In the genomic region with DNA sequence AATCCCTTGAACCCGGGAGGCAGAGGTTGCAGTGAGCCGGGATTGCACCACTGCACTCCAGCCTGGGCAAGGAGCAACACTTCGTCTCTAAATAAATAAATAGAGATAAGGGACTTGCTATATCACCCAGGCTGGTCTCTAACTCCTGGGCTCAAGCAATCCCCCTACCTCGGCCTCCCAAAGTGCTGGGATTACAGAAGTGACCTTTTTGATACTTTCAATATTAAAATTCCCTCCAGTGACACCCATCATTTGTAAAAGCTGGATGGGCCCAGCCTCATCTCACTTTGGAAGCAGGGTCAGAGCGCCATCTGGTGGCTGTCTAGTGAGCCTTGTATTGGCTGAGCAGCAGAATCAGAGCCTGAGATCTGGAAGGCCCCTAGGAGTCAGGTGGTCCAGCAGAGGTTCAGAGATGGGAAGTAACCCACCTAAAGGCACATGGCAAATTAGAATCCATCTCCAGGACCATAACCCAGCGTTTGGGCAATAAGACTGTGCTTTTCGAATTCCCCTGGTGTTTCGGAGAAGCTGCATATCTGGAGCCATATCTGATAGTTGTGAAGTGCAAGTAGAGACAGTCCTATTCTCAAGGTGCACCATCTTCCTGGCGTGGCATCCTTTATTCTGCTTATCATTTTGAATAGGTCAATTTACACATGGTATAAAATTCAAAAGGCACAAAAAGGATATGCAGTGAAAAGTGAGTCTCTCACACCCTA, we compare ENCODE assay signal across 7 cellular contexts. TPM values are rescaled to one million over a fixed set of nuclear protein-coding genes. Genes with fewer than 3 reads are reported as not detected.
DNase-seq lines count a peak whose midpoint lies in the region; ATAC-seq and TF ChIP-seq lines count a peak whose summit lies in the region.

No MANE protein-coding gene starts in this region.

- H3K4me3 ChIP-seq in NB4 (ENCODE audit: low read depth, low read length) = no peak overlapping the region

- peak; percentile 98 for ATAC-seq in SK-N-SH treated with all-trans-retinoic acid at 6 μM for 48 hours
- ATAC-seq in Right ventricle myocardium inferior = peak; percentile 80

- in situ Hi-C loops in GM13977 (cut with MboI; ENCODE audit: low pct_unique_long_range_greater_than_20kb, low sequenced_read_pairs, unreplicated experiment) = loop anchor here (10.0 kb wide), 1 partner anchor 141 kb away; no protein-coding TSS in a partner anchor

- TF ChIP-seq POLR2A in NB4 (IDR thresholded peaks at IDR 0.05; ENCODE audit: extremely low read depth, insufficient read length) = no peak

- TF ChIP-seq CTCF in GM13977 (IDR thresholded peaks at IDR 0.05; ENCODE audit: extremely low read depth, insufficient read depth, missing control alignments) (peak; percentile 91), NB4 (IDR thresholded peaks at IDR 0.05; ENCODE audit: low read depth, low read length) (peak; percentile 98)

- DNase-seq in GM13977 (ENCODE audit: low spot score) (peak; percentile 76), NB4 (ENCODE audit: low read depth) (peak; percentile 84), Right ventricle myocardium inferior (ENCODE audit: missing footprints) (peak; percentile 83), posterior vena cava (ENCODE audit: low spot score) (peak; percentile 95), ureter (ENCODE audit: low spot score) (peak; percentile 88)
- peak; percentile 77 for DNase-seq in activated naive CD4-positive, alpha-beta T cell treated with anti-CD3 and anti-CD28 coated beads, Interleukin-2, amount 50 U/mL, for 16 hours

- intact Hi-C loops in Right ventricle myocardium inferior (cut with DNase I) (loop anchor here (1.0 to 5.0 kb wide), 2 partner anchors 53 to 140 kb away; a partner anchor contains a TSS), posterior vena cava (cut with DNase I) (loop anchor here (2.0 kb wide), 2 partner anchors 139 to 141 kb away; no protein-coding TSS in a partner anchor)

TF ChIP-seq in SK-N-SH treated with all-trans-retinoic acid at 6 μM for 48 hours, 23 proteins besides CTCF, POLR2A, EP300 and RAD21:
- TF ChIP-seq, protein P1, sequence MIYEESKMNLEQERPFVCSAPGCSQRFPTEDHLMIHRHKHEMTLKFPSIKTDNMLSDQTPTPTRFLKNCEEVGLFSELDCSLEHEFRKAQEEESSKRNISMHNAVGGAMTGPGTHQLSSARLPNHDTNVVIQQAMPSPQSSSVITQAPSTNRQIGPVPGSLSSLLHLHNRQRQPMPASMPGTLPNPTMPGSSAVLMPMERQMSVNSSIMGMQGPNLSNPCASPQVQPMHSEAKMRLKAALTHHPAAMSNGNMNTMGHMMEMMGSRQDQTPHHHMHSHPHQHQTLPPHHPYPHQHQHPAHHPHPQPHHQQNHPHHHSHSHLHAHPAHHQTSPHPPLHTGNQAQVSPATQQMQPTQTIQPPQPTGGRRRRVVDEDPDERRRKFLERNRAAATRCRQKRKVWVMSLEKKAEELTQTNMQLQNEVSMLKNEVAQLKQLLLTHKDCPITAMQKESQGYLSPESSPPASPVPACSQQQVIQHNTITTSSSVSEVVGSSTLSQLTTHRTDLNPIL (CRISPR knock-in tag; IDR thresholded peaks at IDR 0.05; ENCODE audit: low read depth) = no peak
- no peak for TF ChIP-seq GLIS3 (CRISPR knock-in tag; IDR thresholded peaks at IDR 0.05)
- TF ChIP-seq CSDC2 (CRISPR knock-in tag; IDR thresholded peaks at IDR 0.05) = no peak
- TF ChIP-seq, protein P2, sequence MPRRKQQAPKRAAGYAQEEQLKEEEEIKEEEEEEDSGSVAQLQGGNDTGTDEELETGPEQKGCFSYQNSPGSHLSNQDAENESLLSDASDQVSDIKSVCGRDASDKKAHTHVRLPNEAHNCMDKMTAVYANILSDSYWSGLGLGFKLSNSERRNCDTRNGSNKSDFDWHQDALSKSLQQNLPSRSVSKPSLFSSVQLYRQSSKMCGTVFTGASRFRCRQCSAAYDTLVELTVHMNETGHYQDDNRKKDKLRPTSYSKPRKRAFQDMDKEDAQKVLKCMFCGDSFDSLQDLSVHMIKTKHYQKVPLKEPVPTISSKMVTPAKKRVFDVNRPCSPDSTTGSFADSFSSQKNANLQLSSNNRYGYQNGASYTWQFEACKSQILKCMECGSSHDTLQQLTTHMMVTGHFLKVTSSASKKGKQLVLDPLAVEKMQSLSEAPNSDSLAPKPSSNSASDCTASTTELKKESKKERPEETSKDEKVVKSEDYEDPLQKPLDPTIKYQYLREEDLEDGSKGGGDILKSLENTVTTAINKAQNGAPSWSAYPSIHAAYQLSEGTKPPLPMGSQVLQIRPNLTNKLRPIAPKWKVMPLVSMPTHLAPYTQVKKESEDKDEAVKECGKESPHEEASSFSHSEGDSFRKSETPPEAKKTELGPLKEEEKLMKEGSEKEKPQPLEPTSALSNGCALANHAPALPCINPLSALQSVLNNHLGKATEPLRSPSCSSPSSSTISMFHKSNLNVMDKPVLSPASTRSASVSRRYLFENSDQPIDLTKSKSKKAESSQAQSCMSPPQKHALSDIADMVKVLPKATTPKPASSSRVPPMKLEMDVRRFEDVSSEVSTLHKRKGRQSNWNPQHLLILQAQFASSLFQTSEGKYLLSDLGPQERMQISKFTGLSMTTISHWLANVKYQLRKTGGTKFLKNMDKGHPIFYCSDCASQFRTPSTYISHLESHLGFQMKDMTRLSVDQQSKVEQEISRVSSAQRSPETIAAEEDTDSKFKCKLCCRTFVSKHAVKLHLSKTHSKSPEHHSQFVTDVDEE (CRISPR knock-in tag; IDR thresholded peaks at IDR 0.05) = no peak
- TF ChIP-seq ESRRG (CRISPR knock-in tag; IDR thresholded peaks at IDR 0.05) = no peak
- TF ChIP-seq TOX (CRISPR knock-in tag; IDR thresholded peaks at IDR 0.05; ENCODE audit: borderline replicate concordance) = no peak
- no peak for TF ChIP-seq ZFP30 (CRISPR knock-in tag; IDR thresholded peaks at IDR 0.05)
- TF ChIP-seq ARNTL (CRISPR knock-in tag; IDR thresholded peaks at IDR 0.05; ENCODE audit: borderline replicate concordance, low read depth) = no peak
- no peak for TF ChIP-seq ZNF8 (CRISPR knock-in tag; IDR thresholded peaks at IDR 0.05)
- TF ChIP-seq ZC3H10 (CRISPR knock-in tag; IDR thresholded peaks at IDR 0.05) = no peak
- TF ChIP-seq, protein P3, sequence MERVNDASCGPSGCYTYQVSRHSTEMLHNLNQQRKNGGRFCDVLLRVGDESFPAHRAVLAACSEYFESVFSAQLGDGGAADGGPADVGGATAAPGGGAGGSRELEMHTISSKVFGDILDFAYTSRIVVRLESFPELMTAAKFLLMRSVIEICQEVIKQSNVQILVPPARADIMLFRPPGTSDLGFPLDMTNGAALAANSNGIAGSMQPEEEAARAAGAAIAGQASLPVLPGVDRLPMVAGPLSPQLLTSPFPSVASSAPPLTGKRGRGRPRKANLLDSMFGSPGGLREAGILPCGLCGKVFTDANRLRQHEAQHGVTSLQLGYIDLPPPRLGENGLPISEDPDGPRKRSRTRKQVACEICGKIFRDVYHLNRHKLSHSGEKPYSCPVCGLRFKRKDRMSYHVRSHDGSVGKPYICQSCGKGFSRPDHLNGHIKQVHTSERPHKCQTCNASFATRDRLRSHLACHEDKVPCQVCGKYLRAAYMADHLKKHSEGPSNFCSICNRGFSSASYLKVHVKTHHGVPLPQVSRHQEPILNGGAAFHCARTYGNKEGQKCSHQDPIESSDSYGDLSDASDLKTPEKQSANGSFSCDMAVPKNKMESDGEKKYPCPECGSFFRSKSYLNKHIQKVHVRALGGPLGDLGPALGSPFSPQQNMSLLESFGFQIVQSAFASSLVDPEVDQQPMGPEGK (CRISPR knock-in tag; IDR thresholded peaks at IDR 0.05; ENCODE audit: borderline replicate concordance) = no peak
- TF ChIP-seq SNAI2 (CRISPR knock-in tag; IDR thresholded peaks at IDR 0.05) = no peak
- TF ChIP-seq, protein P4, sequence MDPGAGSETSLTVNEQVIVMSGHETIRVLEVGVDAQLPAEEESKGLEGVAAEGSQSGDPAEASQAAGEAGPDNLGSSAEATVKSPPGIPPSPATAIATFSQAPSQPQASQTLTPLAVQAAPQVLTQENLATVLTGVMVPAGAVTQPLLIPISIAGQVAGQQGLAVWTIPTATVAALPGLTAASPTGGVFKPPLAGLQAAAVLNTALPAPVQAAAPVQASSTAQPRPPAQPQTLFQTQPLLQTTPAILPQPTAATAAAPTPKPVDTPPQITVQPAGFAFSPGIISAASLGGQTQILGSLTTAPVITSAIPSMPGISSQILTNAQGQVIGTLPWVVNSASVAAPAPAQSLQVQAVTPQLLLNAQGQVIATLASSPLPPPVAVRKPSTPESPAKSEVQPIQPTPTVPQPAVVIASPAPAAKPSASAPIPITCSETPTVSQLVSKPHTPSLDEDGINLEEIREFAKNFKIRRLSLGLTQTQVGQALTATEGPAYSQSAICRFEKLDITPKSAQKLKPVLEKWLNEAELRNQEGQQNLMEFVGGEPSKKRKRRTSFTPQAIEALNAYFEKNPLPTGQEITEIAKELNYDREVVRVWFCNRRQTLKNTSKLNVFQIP (CRISPR knock-in tag; IDR thresholded peaks at IDR 0.05; ENCODE audit: borderline replicate concordance, low read depth) = no peak
- TF ChIP-seq RARB (CRISPR knock-in tag; IDR thresholded peaks at IDR 0.05) = no peak
- no peak for TF ChIP-seq OSR1 (CRISPR knock-in tag; IDR thresholded peaks at IDR 0.05)
- TF ChIP-seq ZNF70 (CRISPR knock-in tag; IDR thresholded peaks at IDR 0.05) = no peak

RNA-seq across cellular contexts. Expression of a gene that starts 18.3 kb away (rescaled TPM):
- total RNA-seq in Right ventricle myocardium inferior (20.3 TPM), posterior vena cava (10 to 100 TPM; 38.8 to 39.4 TPM), ureter (40.9 TPM)

RNA-seq across cellular contexts. Expression of a gene that starts 40.1 kb away (rescaled TPM):
- 0.65 TPM for total RNA-seq in Right ventricle myocardium inferior
- 1 to 10 TPM in 1 of 2 donors, not detected in 1; 1.2 TPM for total RNA-seq in posterior vena cava
- 0.26 TPM for total RNA-seq in ureter

RNA-seq across cellular contexts. Expression of a gene that starts 53.2 kb away (rescaled TPM):
- total RNA-seq in Right ventricle myocardium inferior (4.5 TPM), posterior vena cava (10 to 100 TPM; 13.1 to 24.4 TPM), ureter (9.2 TPM)
